8 cellular contexts compared by ENCODE assay signal in the genomic region with DNA sequence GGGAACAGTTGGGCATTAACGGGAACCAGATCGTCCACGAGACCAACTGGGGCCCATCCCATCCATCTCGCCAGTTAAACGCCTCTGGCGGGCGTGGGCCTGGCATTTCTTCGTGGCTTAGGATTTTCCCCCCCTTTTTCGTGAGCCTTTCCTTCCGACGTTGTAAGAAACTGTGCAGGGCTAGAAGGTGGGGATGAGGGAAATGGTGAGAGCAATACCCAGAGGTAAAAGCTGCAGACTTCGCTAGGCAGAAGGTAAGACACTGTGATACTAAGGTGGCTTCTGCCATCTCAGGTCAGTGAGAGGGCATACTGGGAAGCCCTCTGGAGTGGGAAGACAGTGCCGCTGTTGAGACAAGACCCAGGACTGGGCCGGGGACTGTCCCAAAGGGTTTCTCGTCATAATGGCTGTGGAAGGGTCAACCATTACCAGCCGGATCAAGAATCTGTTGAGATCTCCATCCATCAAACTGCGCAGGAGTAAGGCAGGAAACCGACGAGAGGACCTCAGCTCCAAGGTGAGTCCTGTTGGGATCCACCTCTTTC. TPM values are rescaled to one million over a fixed set of nuclear protein-coding genes. Genes with fewer than 3 reads are reported as not detected.
A peak's percentile ranks its signal among the peaks of the same experiment; 100 is the strongest.
DNase-seq lines count a peak whose midpoint lies in the region; ATAC-seq and TF ChIP-seq lines count a peak whose summit lies in the region.

No MANE protein-coding gene starts in this region.

- TF ChIP-seq RAD21 in neural cell (conservative IDR thresholded peaks at IDR 0.05), result no peak

- TF ChIP-seq CTCF in Panc1 (IDR thresholded peaks at IDR 0.05) (no peak), neural cell (IDR thresholded peaks at IDR 0.05; ENCODE audit: poor library complexity, severe bottlenecking) (no peak), GM13977 (IDR thresholded peaks at IDR 0.05; ENCODE audit: extremely low read depth, insufficient read depth, missing control alignments) (no peak)

- H3F3A ChIP-seq in GM23248 (ENCODE audit: insufficient read depth), result peaks cover 79% of the 10 kb centered on the region
- H3F3A ChIP-seq in neural cell (ENCODE audit: insufficient read depth, low read length, poor library complexity, severe bottlenecking), result peaks cover 11% of the 10 kb centered on the region

- peak overlapping the region; percentile 84 for H3K4me2 ChIP-seq in GM23248 (ENCODE audit: unreplicated experiment)
- peak overlapping the region; percentile 91 for H3K4me2 ChIP-seq in neural cell (ENCODE audit: low read length)

- peak; percentile 24 for ATAC-seq in Panc1
- ATAC-seq in GM21381 (IDR thresholded peaks at IDR 0.05; ENCODE audit: unreplicated experiment), result no peak
- no peak for ATAC-seq in GM21619 (IDR thresholded peaks at IDR 0.05; ENCODE audit: unreplicated experiment)

- H2AFZ ChIP-seq in GM23248, result peak overlapping the region; percentile 77
- peak overlapping the region; percentile 37 for H2AFZ ChIP-seq in neural cell (ENCODE audit: low read depth, low read length)

- H3K27me3 ChIP-seq in GM23248 (replicated peaks; ENCODE audit: insufficient read depth) (no peaks in the 10 kb centered on the region), Panc1 (ENCODE audit: control insufficient read depth, insufficient read depth, low read length) (no peaks in the 10 kb centered on the region), endocrine pancreas (ENCODE audit: control insufficient read depth, insufficient read depth, low read length) (no peaks in the 10 kb centered on the region), neural cell (ENCODE audit: insufficient read depth, low read depth, low read length) (no peaks in the 10 kb centered on the region)

- no peaks in the 10 kb centered on the region for H3K9me3 ChIP-seq in GM23248 (ENCODE audit: low read depth)
- H3K9me3 ChIP-seq in Panc1 (ENCODE audit: control insufficient read depth, insufficient read depth, low read depth, low read length), result no peaks in the 10 kb centered on the region
- H3K9me3 ChIP-seq in endocrine pancreas (ENCODE audit: control insufficient read depth, low read length), result no peaks in the 10 kb centered on the region
- no peaks in the 10 kb centered on the region for H3K9me3 ChIP-seq in neural cell (ENCODE audit: low read length)

- peak overlapping the region; percentile 75 for H3K27ac ChIP-seq in GM23248
- H3K27ac ChIP-seq in Panc1 (ENCODE audit: low read length), result peak overlapping the region; percentile 93
- H3K27ac ChIP-seq in neural cell (ENCODE audit: low read length), result peak overlapping the region; percentile 83

- peak overlapping the region; percentile 87 for H3K9ac ChIP-seq in GM23248
- H3K9ac ChIP-seq in endocrine pancreas (ENCODE audit: control insufficient read depth, insufficient read depth, low read length), result peak overlapping the region; percentile 96
- H3K9ac ChIP-seq in neural cell (ENCODE audit: low read length), result peak overlapping the region; percentile 86

- WGBS in GM23248 (ENCODE audit: low coverage in 1 of 2, low lambda C conversion rate in 2 of 2, missing lambda C conversion rate in 2 of 2), 2 experiments, result 3 to 7% methylated on average over 19 of the region's 19 CpGs

- in situ Hi-C loops in GM23248 (cut with MboI), result loop anchor here (5.0 kb wide), 1 partner anchor 47 kb away; no protein-coding TSS in a partner anchor
- in situ Hi-C loops in Panc1 (cut with HindIII; ENCODE audit: low pct_unique_long_range_greater_than_20kb, low sequenced_read_pairs), result no loop called here
- in situ Hi-C loops in GM13977 (cut with MboI; ENCODE audit: low pct_unique_long_range_greater_than_20kb, low sequenced_read_pairs, unreplicated experiment), result no loop called here

- no peak for TF ChIP-seq EP300 in neural cell (conservative IDR thresholded peaks at IDR 0.05; ENCODE audit: poor library complexity, severe bottlenecking)

- BruUV-seq in Panc1 (replicated peaks; lab: Mats Ljungman, UMichigan), result no TSS peak

- no peaks in the 10 kb centered on the region for H3K9me2 ChIP-seq in GM23248 (ENCODE audit: insufficient read depth)
- H3K9me2 ChIP-seq in neural cell (ENCODE audit: insufficient read depth, low read length), result no peaks in the 10 kb centered on the region

- DNase-seq in GM23248 (no peak), Panc1 (ENCODE audit: low read depth, low spot score) (no peak), ecto neural progenitor cell (ENCODE audit: low spot score) (no peak), GM13977 (ENCODE audit: low spot score) (no peak)

- H4K20me1 ChIP-seq in GM23248 (ENCODE audit: insufficient read depth), result no peaks in the 10 kb centered on the region
- no peaks in the 10 kb centered on the region for H4K20me1 ChIP-seq in neural cell (ENCODE audit: insufficient read depth)

- H3K4me3 ChIP-seq in GM23248 (peak overlapping the region; percentile 86), Panc1 (ENCODE audit: low read depth in 2 of 2, low read length in 2 of 2) (peak overlapping the region; percentile 65 to 99), endocrine pancreas (ENCODE audit: control insufficient read depth, insufficient read depth, low read length) (peak overlapping the region; percentile 91), neural cell (ENCODE audit: low read length) (peak overlapping the region; percentile 81)

- CTCF ChIA-PET in Panc1 (lab: Charles Lee), result interaction anchor here (1.1 to 2.8 kb wide), 3 partner anchors 34 to 130 kb away, joined by 3 to 20 read pairs (median 5); no protein-coding TSS in a partner anchor

- intact Hi-C loops in Panc1 (cut with micrococcal nuclease; ENCODE audit: unreplicated experiment), result no loop called here

- H3K36me3 ChIP-seq in GM23248 (ENCODE audit: low read depth), result no peaks in the 10 kb centered on the region
- H3K36me3 ChIP-seq in Panc1 (ENCODE audit: control insufficient read depth, insufficient read depth, low read length), result no peaks in the 10 kb centered on the region
- H3K36me3 ChIP-seq in endocrine pancreas (ENCODE audit: control insufficient read depth, insufficient read depth, low read length), result no peaks in the 10 kb centered on the region
- H3K36me3 ChIP-seq in neural cell (ENCODE audit: insufficient read depth, low read length), result no peaks in the 10 kb centered on the region

- H3K4me1 ChIP-seq in GM23248 (ENCODE audit: insufficient read depth), result peaks cover 57% of the 10 kb centered on the region
- H3K4me1 ChIP-seq in Panc1 (ENCODE audit: control insufficient read depth, insufficient read depth, low read length), result peaks cover 44% of the 10 kb centered on the region
- H3K4me1 ChIP-seq in endocrine pancreas (ENCODE audit: control insufficient read depth, insufficient read depth, low read length), result peaks cover 28% of the 10 kb centered on the region

- H3K79me2 ChIP-seq in GM23248 (ENCODE audit: insufficient read depth) (peaks cover 52% of the 10 kb centered on the region), neural cell (replicated peaks; ENCODE audit: insufficient read depth, low read length) (peaks cover 30% of the 10 kb centered on the region)

- POLR2A ChIA-PET in Panc1 (lab: Charles Lee), result no interaction called here

TF ChIP-seq in neural cell, 6 proteins besides CTCF, POLR2A, EP300 and RAD21:
- TF ChIP-seq MXI1 (conservative IDR thresholded peaks at IDR 0.05; ENCODE audit: poor library complexity, severe bottlenecking) (no peak), SMC3 (conservative IDR thresholded peaks at IDR 0.05; ENCODE audit: poor library complexity) (no peak), POLR2AphosphoS5 (IDR thresholded peaks at IDR 0.05) (no peak), EZH2 (IDR thresholded peaks at IDR 0.05; ENCODE audit: borderline replicate concordance, insufficient read depth, low read length, poor library complexity, severe bottlenecking) (no peak)
- TF ChIP-seq, protein P1, sequence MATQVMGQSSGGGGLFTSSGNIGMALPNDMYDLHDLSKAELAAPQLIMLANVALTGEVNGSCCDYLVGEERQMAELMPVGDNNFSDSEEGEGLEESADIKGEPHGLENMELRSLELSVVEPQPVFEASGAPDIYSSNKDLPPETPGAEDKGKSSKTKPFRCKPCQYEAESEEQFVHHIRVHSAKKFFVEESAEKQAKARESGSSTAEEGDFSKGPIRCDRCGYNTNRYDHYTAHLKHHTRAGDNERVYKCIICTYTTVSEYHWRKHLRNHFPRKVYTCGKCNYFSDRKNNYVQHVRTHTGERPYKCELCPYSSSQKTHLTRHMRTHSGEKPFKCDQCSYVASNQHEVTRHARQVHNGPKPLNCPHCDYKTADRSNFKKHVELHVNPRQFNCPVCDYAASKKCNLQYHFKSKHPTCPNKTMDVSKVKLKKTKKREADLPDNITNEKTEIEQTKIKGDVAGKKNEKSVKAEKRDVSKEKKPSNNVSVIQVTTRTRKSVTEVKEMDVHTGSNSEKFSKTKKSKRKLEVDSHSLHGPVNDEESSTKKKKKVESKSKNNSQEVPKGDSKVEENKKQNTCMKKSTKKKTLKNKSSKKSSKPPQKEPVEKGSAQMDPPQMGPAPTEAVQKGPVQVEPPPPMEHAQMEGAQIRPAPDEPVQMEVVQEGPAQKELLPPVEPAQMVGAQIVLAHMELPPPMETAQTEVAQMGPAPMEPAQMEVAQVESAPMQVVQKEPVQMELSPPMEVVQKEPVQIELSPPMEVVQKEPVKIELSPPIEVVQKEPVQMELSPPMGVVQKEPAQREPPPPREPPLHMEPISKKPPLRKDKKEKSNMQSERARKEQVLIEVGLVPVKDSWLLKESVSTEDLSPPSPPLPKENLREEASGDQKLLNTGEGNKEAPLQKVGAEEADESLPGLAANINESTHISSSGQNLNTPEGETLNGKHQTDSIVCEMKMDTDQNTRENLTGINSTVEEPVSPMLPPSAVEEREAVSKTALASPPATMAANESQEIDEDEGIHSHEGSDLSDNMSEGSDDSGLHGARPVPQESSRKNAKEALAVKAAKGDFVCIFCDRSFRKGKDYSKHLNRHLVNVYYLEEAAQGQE (IDR thresholded peaks at IDR 0.05; ENCODE audit: borderline replicate concordance), result no peak

RNA-seq across cellular contexts. Expression of a gene that starts 0.7 kb away (rescaled TPM):
- 8.5 and 12.3 TPM in 2 replicates for total RNA-seq in GM23248 (2014; rRNA removed; shearing (Covaris generic))
- polyA plus RNA-seq in GM23248 (2016; fragmentation: Nextera tagmentation; extraction: Ambion mirVana), result 4.4 and 5.2 TPM in 2 replicates
- 38.4 TPM for total RNA-seq in Panc1 (2021; ENCODE audit: unreplicated experiment)
- polyA plus RNA-seq in Panc1 (2012; ENCODE audit: insufficient read length), result 21.9 TPM
- 30.3 and 39.9 TPM in 2 replicates for polyA plus RNA-seq in neural cell
- polyA minus RNA-seq in neural cell, result 50.7 and 53.1 TPM in 2 replicates

RNA-seq across cellular contexts. Expression of a gene that starts 52.9 kb away (rescaled TPM):
- 1.3 and 11.7 TPM in 2 replicates for total RNA-seq in GM23248 (2014; rRNA removed; shearing (Covaris generic))
- polyA plus RNA-seq in GM23248 (2016; fragmentation: Nextera tagmentation; extraction: Ambion mirVana), result 3.5 and 5.3 TPM in 2 replicates
- total RNA-seq in Panc1 (2021; ENCODE audit: unreplicated experiment), result 13.2 TPM
- 7.0 TPM for polyA plus RNA-seq in Panc1 (2012; ENCODE audit: insufficient read length)
- polyA plus RNA-seq in neural cell, result 14.0 and 19.8 TPM in 2 replicates
- 3.9 and 4.4 TPM in 2 replicates for polyA minus RNA-seq in neural cell
